In genomic region chr13:99329477-99329876, GRCh38 we compare ENCODE assay signal across 25 cellular contexts. TPM values are rescaled to one million over a fixed set of nuclear protein-coding genes. Genes with fewer than 3 reads are reported as not detected.
DNase-seq lines count a peak whose midpoint lies in the region; ATAC-seq, FAIRE-seq and TF ChIP-seq lines count a peak whose summit lies in the region.
"Had no signal": no experiment of that assay in that cellular context is flagged by ENCODE, and none has a peak within 500 bp of the region (broad histone marks: within the 10 kb centered on the region; RNA-seq: fewer than 3 reads in every experiment).

No MANE protein-coding gene starts in this region.

- no peak overlapping the region for H3K4me3 ChIP-seq in CD4-positive, alpha-beta memory T cell (ENCODE audit: low read length in 2 of 2)
- H3K4me3 ChIP-seq: GM23338, PC-9, SJCRH30 had no signal

- intact Hi-C loops in CD4-positive, alpha-beta memory T cell (cut with micrococcal nuclease), result no loop called here

- TF ChIP-seq CTCF in progenitor cell of endocrine pancreas (IDR thresholded peaks at IDR 0.05; ENCODE audit: unreplicated experiment), result no peak

- no peaks in the 10 kb centered on the region for H3K9me3 ChIP-seq in CD4-positive, alpha-beta memory T cell (ENCODE audit: control insufficient read depth in 1 of 2, low read length in 2 of 2)
- H3K9me3 ChIP-seq: BE2C, SJCRH30 had no signal

- no peaks in the 10 kb centered on the region for H3K9me3 Mint-ChIP-seq in CD4-positive, alpha-beta memory T cell
- no peaks in the 10 kb centered on the region for H3K9me3 Mint-ChIP-seq in central memory CD8-positive, alpha-beta T cell
- no peaks in the 10 kb centered on the region for H3K9me3 Mint-ChIP-seq in progenitor cell of endocrine pancreas (ENCODE audit: low read depth)
- H3K9me3 Mint-ChIP-seq: GM23338, H9, HFFc6 had no signal

- no peak overlapping the region for H3K4me3 Mint-ChIP-seq in CD4-positive, alpha-beta memory T cell
- H3K4me3 Mint-ChIP-seq in central memory CD8-positive, alpha-beta T cell, result no peak overlapping the region
- no peak overlapping the region for H3K4me3 Mint-ChIP-seq in progenitor cell of endocrine pancreas (ENCODE audit: low read depth)
- H3K4me3 Mint-ChIP-seq: CD14-positive monocyte, GM23338, H9, HFFc6 had no signal

- no peaks in the 10 kb centered on the region for H3K27me3 Mint-ChIP-seq in CD4-positive, alpha-beta memory T cell
- no peaks in the 10 kb centered on the region for H3K27me3 Mint-ChIP-seq in central memory CD8-positive, alpha-beta T cell
- H3K27me3 Mint-ChIP-seq in progenitor cell of endocrine pancreas, result no peaks in the 10 kb centered on the region

- H3K36me3 Mint-ChIP-seq in CD4-positive, alpha-beta memory T cell, result peaks cover 44 to 52% of the 10 kb centered on the region in 2 donors
- H3K36me3 Mint-ChIP-seq in central memory CD8-positive, alpha-beta T cell (ENCODE audit: insufficient read depth), result peaks cover 18% of the 10 kb centered on the region
- H3K36me3 Mint-ChIP-seq in progenitor cell of endocrine pancreas (ENCODE audit: insufficient read depth), result peaks cover 17% of the 10 kb centered on the region

- peaks cover 43% of the 10 kb centered on the region for H3K4me1 ChIP-seq in CD4-positive, alpha-beta memory T cell (ENCODE audit: insufficient read depth, low read length)

- H3K27me3 ChIP-seq in CD4-positive, alpha-beta memory T cell (ENCODE audit: insufficient read depth, low read length), result no peaks in the 10 kb centered on the region
- H3K27me3 ChIP-seq: BE2C, SJCRH30 had no signal

- no peak for DNase-seq in CD4-positive, alpha-beta memory T cell
- no peak for DNase-seq in GM12891 (ENCODE audit: insufficient read length, low spot score)
- DNase-seq in central memory CD8-positive, alpha-beta T cell (ENCODE audit: low spot score in 2 of 2), result no peak
- DNase-seq in progenitor cell of endocrine pancreas (ENCODE audit: low spot score, unreplicated experiment), result no peak
- no peak for DNase-seq in NCI-H1048 (lab: John Stamatoyannopoulos, UW)
- no peak for DNase-seq in 8988T
- DNase-seq: BE2C, H9, HFFc6, IMR-90, MM.1S, NCI-H1092 treated with DMSO at 0.1 percent for 48 hours, NCI-H1436 treated with DMSO at 0.1 percent for 48 hours, NCI-H187 treated with DMSO at 0.1 percent for 48 hours, NCI-H446, NCI-H524 treated with DMSO at 0.1 percent for 48 hours, NCI-H774, PC-9, SJCRH30 had no signal

- H3K4me1 Mint-ChIP-seq in CD4-positive, alpha-beta memory T cell, result peaks cover 35 to 71% (median 54%) of the 10 kb centered on the region in 4 donors
- peaks cover 60% of the 10 kb centered on the region for H3K4me1 Mint-ChIP-seq in central memory CD8-positive, alpha-beta T cell
- H3K4me1 Mint-ChIP-seq in progenitor cell of endocrine pancreas (ENCODE audit: low read depth), result peaks cover 3% of the 10 kb centered on the region
- H3K4me1 Mint-ChIP-seq: GM23338, H9 had no signal

- peak overlapping the region in 4 of 7 donors; percentile 3 to 70 (median 22) for H3K27ac Mint-ChIP-seq in CD4-positive, alpha-beta memory T cell
- peak overlapping the region; percentile 55 for H3K27ac Mint-ChIP-seq in central memory CD8-positive, alpha-beta T cell (ENCODE audit: low read depth)
- H3K27ac Mint-ChIP-seq in progenitor cell of endocrine pancreas, result peak overlapping the region; percentile 54
- H3K27ac Mint-ChIP-seq: GM23338, HFFc6 had no signal

- peak; percentile 54 for FAIRE-seq in GM12891 (lab: Jason Lieb, UNC)
- FAIRE-seq: G401.6 had no signal

- no peaks in the 10 kb centered on the region for H3K36me3 ChIP-seq in CD4-positive, alpha-beta memory T cell (ENCODE audit: insufficient read depth, low read length)

- POLR2A ChIA-PET in CD4-positive, alpha-beta memory T cell (lab: Charles Lee; ENCODE audit: partially characterized antibody), result interaction anchor here (1.4 to 5.1 kb wide), 5 partner anchors 10 to 27 kb away, joined by 4 to 33 read pairs (median 8); partner anchors contain the start of gene GPR183

- CTCF ChIA-PET in CD4-positive, alpha-beta memory T cell (lab: Charles Lee; ENCODE audit: partially characterized antibody), result interaction anchor here (1.1 to 2.4 kb wide), 6 partner anchors 8 to 60 kb away, joined by 3 to 8 read pairs (median 6); no protein-coding TSS in a partner anchor

- ATAC-seq in central memory CD8-positive, alpha-beta T cell (replicated peaks; ENCODE audit: extremely low read depth, poor library complexity, severe bottlenecking), result no peak
- no peak for ATAC-seq in GM21515 (IDR thresholded peaks at IDR 0.05; ENCODE audit: unreplicated experiment)
- ATAC-seq: GM23338, Right ventricle myocardium inferior had no signal

- H3K27ac ChIP-seq in CD4-positive, alpha-beta memory T cell (ENCODE audit: low read depth, low read length), result no peak overlapping the region
- H3K27ac ChIP-seq: KMS-11, PC-9, SJCRH30 had no signal

- no peak for TF ChIP-seq POLR2A in GM12891 (IDR thresholded peaks at IDR 0.05; ENCODE audit: low read depth, low read length)

TF ChIP-seq in GM12891, 5 proteins besides CTCF, POLR2A, EP300 and RAD21:
- no peak for TF ChIP-seq POU2F2 (IDR thresholded peaks at IDR 0.05; ENCODE audit: low read depth, low read length)
- TF ChIP-seq PAX5 (IDR thresholded peaks at IDR 0.05; ENCODE audit: insufficient read depth, low read length, severe bottlenecking), result no peak
- TF ChIP-seq POLR2AphosphoS5 (IDR thresholded peaks at IDR 0.05; ENCODE audit: low read depth, low read length), result no peak
- no peak for TF ChIP-seq SPI1 (IDR thresholded peaks at IDR 0.05; ENCODE audit: low read depth, low read length)
- no peak for TF ChIP-seq TAF1 (IDR thresholded peaks at IDR 0.05; ENCODE audit: low read depth, low read length)

RNA-seq across cellular contexts. Expression of gene GPR183, which starts 22.3 kb away (rescaled TPM):
- 100 to 1,000 TPM; 203 to 204 TPM for total RNA-seq in CD4-positive, alpha-beta memory T cell
- 100 to 1,000 TPM; 563 to 954 TPM for polyA plus RNA-seq in CD4-positive, alpha-beta memory T cell
- 61.8 TPM for polyA plus RNA-seq in GM12891 (2012; ENCODE audit: low read depth, missing spikeins)
- not detected in 2 replicates for total RNA-seq in progenitor cell of endocrine pancreas
- total RNA-seq: GM23338, H9, PC-9, SJCRH30 had no signal

Comparison
In these comparisons a context has a peak if more than half of its experiments do, and no peak if none do; other contexts are left out.
1. RNA of gene GPR183, which starts 22.3 kb away (total RNA-seq): 203 to 204 TPM in CD4-positive, alpha-beta memory T cell; not detected in progenitor cell of endocrine pancreas; every median in the first group is over 100 times any median in the second.
2. Peak in every context shown above with its lines, with median percentiles within 50 percentile points of each other: H3K27ac Mint-ChIP-seq.